14 cellular contexts compared by ENCODE assay signal in the genomic region with DNA sequence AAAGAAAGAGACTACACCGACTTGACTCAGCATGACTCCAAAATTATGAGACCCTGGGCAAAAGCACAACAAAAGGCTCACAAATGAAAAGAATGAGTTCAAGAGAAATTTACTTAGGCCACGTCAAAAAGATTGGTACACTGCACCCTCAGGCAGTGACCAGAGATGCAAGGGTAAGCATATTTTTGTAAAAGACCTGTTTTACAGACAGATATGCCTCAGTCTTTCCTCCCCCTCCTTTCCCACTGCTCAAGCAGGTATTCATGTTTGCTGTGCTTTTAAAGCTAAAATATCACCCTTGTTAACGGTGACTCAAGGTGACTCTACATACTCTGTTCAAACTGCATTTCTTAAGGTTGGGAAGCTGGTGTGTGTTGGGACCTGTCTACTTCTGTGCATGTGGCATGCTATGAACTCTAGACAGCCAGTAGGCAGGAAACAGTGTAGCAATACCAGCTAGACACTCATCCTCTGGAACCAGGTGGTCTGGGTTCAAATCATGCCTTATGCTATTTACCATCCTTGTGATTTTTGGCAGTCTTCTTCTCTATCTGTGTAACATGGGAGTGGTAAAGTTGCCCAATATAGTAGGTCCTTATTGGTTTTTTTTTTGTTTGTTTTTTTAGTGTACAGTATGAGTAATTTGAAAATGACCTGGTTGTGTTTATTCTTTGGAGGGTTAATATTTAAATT.
A peak's percentile ranks its signal among the peaks of the same experiment; 100 is the strongest.
DNase-seq lines count a peak whose midpoint lies in the region; ATAC-seq, FAIRE-seq and TF ChIP-seq lines count a peak whose summit lies in the region.
"Had no signal": no experiment of that assay in that cellular context is flagged by ENCODE, and none has a peak within 500 bp of the region (broad histone marks: within the 10 kb centered on the region; RNA-seq: fewer than 3 reads in every experiment).

No MANE protein-coding gene starts in this region.

- H3K79me2 ChIP-seq in GM23248 (ENCODE audit: insufficient read depth): peaks cover 15% of the 10 kb centered on the region; the same call in 1 of the 2 replicates

- DNase-seq in A549 (ENCODE audit: low read depth in 1 of 2, low spot score in 1 of 2): peak in 1 of 2 experiments; percentile 76
- DNase-seq in GM23248: peak; percentile 21
- peak; percentile 68 for DNase-seq in RWPE2 (ENCODE audit: low spot score)
- DNase-seq in kidney tubule cell (ENCODE audit: low spot score): peak; percentile 42
- no peak for DNase-seq in kidney glomerular epithelial cell (lab: John Stamatoyannopoulos, UW)
- DNase-seq in UCSD-AML1 (lab: John Stamatoyannopoulos, UW; ENCODE audit: unreplicated experiment): no peak
- no peak for DNase-seq in NCI-H2227 (lab: John Stamatoyannopoulos, UW; ENCODE audit: unreplicated experiment)
- no peak for DNase-seq in NCI-H2107 (lab: John Stamatoyannopoulos, UW)
- DNase-seq: activated CD4-positive, alpha-beta memory T cell treated with anti-CD3 and anti-CD28 coated beads, Interleukin-2, amount 10 ng/mL, durations not matched to agents 7 days and 5 days; central memory CD4-positive, alpha-beta T cell; effector CD8-positive, alpha-beta T cell; lower lobe of right lung; NCI-H1105; NCI-H2171 had no signal

- H3K36me3 ChIP-seq in GM23248 (ENCODE audit: low read depth): peaks cover 5% of the 10 kb centered on the region; the same call in 1 of the 2 replicates
- H3K36me3 ChIP-seq in RWPE2 (ENCODE audit: low read depth): no peaks in the 10 kb centered on the region
- H3K36me3 ChIP-seq: lower lobe of right lung had no signal

- H3K27me3 ChIP-seq in GM23248 (replicated peaks; ENCODE audit: insufficient read depth): no peaks in the 10 kb centered on the region
- no peaks in the 10 kb centered on the region for H3K27me3 ChIP-seq in RWPE2 (ENCODE audit: insufficient read depth, poor library complexity, severe bottlenecking)

- no peak overlapping the region for H3K4me3 ChIP-seq in A549
- H3K4me3 ChIP-seq in GM23248: no peak overlapping the region
- no peak overlapping the region for H3K4me3 ChIP-seq in RWPE2 (ENCODE audit: severe bottlenecking)
- H3K4me3 ChIP-seq: lower lobe of right lung had no signal

- peaks cover 57% of the 10 kb centered on the region for H3K4me1 ChIP-seq in A549
- H3K4me1 ChIP-seq in GM23248 (ENCODE audit: insufficient read depth): peaks cover 9% of the 10 kb centered on the region
- H3K4me1 ChIP-seq in RWPE2 (ENCODE audit: insufficient read depth, poor library complexity, severe bottlenecking): peaks cover 15% of the 10 kb centered on the region

- no peak overlapping the region for H3K9ac ChIP-seq in GM23248

- no peak for TF ChIP-seq POLR2A in A549 (IDR thresholded peaks at IDR 0.05; ENCODE audit: low read length)

- CTCF ChIA-PET in A549 (lab: Yijun Ruan, JAX): interaction anchor here (0.8 to 1.5 kb wide), 2 partner anchors 38 to 98 kb away, joined by 3 read pairs; a partner anchor contains a TSS

- H3K4me2 ChIP-seq in A549 (peak overlapping the region; percentile 68), GM23248 (ENCODE audit: unreplicated experiment) (no peak overlapping the region)

- no peaks in the 10 kb centered on the region for H4K20me1 ChIP-seq in GM23248 (ENCODE audit: insufficient read depth)

- TF ChIP-seq RAD21 in A549 (conservative IDR thresholded peaks at IDR 0.05 in 1 of 2, IDR thresholded peaks at IDR 0.05 in 1 of 2): no peak; a peak in 1 of 5 replicates

- no peaks in the 10 kb centered on the region for H3F3A ChIP-seq in GM23248 (ENCODE audit: insufficient read depth)

- 24% methylated on average over 3 of the region's 3 CpGs for WGBS in A549 (ENCODE audit: missing lambda C conversion rate)
- WGBS in GM23248 (ENCODE audit: low coverage in 1 of 2, low lambda C conversion rate in 2 of 2, missing lambda C conversion rate in 2 of 2), 2 experiments: 84 to 94% methylated on average over 3 of the region's 3 CpGs

- H2AFZ ChIP-seq in GM23248: no peak overlapping the region

- TF ChIP-seq CTCF in A549 (IDR thresholded peaks at IDR 0.05) (no peak), RWPE2 (IDR thresholded peaks at IDR 0.05; ENCODE audit: poor library complexity, severe bottlenecking) (no peak)

- POLR2A ChIA-PET in A549 (lab: Yijun Ruan, JAX): interaction anchor here (0.8 kb wide), 1 partner anchor 99 kb away, joined by 4 read pairs; a partner anchor contains a TSS

- FAIRE-seq in A549 (lab: Jason Lieb, UNC): peak; percentile 43

- H3K27ac ChIP-seq in A549: peak overlapping the region in 1 of 2 experiments; percentile 57; a peak in 3 of 6 replicates
- no peak overlapping the region for H3K27ac ChIP-seq in GM23248
- peak overlapping the region; percentile 70 for H3K27ac ChIP-seq in RWPE2 (ENCODE audit: poor library complexity, severe bottlenecking)
- H3K27ac ChIP-seq: lower lobe of right lung had no signal

- TF ChIP-seq EP300 in A549 (IDR thresholded peaks at IDR 0.05): peak in 1 of 2 experiments; percentile 43; a peak in 2 of 5 replicates

- ATAC-seq in A549: peak; percentile 71 to 82
- peak; percentile 96 for ATAC-seq in RWPE2 (ENCODE audit: low read depth)
- ATAC-seq: lower lobe of right lung had no signal

- H3K9me2 ChIP-seq in GM23248 (ENCODE audit: insufficient read depth): no peaks in the 10 kb centered on the region

- in situ Hi-C loops in GM23248 (cut with MboI): no loop called here

- H3K9me3 ChIP-seq in A549: no peaks in the 10 kb centered on the region
- H3K9me3 ChIP-seq in GM23248 (ENCODE audit: low read depth): no peaks in the 10 kb centered on the region
- H3K9me3 ChIP-seq in RWPE2 (ENCODE audit: severe bottlenecking): no peaks in the 10 kb centered on the region
- H3K9me3 ChIP-seq: lower lobe of right lung had no signal

TF ChIP-seq in A549, 52 proteins besides CTCF, POLR2A, EP300 and RAD21:
- TF ChIP-seq MAFK (IDR thresholded peaks at IDR 0.05; ENCODE audit: partially characterized antibody) (peak; percentile 65), FOSL2 (IDR thresholded peaks at IDR 0.05) (peak; percentile 65), FOSL2 (CRISPR knock-in tag; IDR thresholded peaks at IDR 0.05) (peak; percentile 79), JUNB (IDR thresholded peaks at IDR 0.05) (peak; percentile 90), ZFP36 (IDR thresholded peaks at IDR 0.05; ENCODE audit: borderline replicate concordance, partially characterized antibody) (peak; percentile 52), JUN (IDR thresholded peaks at IDR 0.05) (peak in 1 of 2 experiments; percentile 86; a peak in 2 of 5 replicates), KDM1A (IDR thresholded peaks at IDR 0.05; ENCODE audit: low read depth) (no peak), CEBPB (IDR thresholded peaks at IDR 0.05) (peak; percentile 83 to 92), RNF2 (IDR thresholded peaks at IDR 0.05; ENCODE audit: borderline replicate concordance, low read depth) (no peak), GATA3 (IDR thresholded peaks at IDR 0.05; ENCODE audit: borderline replicate concordance) (peak; percentile 91)
- TF ChIP-seq, protein P1, sequence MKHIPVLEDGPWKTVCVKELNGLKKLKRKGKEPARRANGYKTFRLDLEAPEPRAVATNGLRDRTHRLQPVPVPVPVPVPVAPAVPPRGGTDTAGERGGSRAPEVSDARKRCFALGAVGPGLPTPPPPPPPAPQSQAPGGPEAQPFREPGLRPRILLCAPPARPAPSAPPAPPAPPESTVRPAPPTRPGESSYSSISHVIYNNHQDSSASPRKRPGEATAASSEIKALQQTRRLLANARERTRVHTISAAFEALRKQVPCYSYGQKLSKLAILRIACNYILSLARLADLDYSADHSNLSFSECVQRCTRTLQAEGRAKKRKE (CRISPR knock-in tag; IDR thresholded peaks at IDR 0.05; ENCODE audit: low read depth): no peak
- TF ChIP-seq, protein P2, sequence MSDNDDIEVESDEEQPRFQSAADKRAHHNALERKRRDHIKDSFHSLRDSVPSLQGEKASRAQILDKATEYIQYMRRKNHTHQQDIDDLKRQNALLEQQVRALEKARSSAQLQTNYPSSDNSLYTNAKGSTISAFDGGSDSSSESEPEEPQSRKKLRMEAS (IDR thresholded peaks at IDR 0.05): peak; percentile 26; the same call in 1 of the 2 replicates
- TF ChIP-seq, protein P3, sequence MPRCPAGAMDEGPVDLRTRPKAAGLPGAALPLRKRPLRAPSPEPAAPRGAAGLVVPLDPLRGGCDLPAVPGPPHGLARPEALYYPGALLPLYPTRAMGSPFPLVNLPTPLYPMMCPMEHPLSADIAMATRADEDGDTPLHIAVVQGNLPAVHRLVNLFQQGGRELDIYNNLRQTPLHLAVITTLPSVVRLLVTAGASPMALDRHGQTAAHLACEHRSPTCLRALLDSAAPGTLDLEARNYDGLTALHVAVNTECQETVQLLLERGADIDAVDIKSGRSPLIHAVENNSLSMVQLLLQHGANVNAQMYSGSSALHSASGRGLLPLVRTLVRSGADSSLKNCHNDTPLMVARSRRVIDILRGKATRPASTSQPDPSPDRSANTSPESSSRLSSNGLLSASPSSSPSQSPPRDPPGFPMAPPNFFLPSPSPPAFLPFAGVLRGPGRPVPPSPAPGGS (IDR thresholded peaks at IDR 0.05): peak; percentile 53; the same call in 1 of the 3 replicates
- TF ChIP-seq, protein P4, sequence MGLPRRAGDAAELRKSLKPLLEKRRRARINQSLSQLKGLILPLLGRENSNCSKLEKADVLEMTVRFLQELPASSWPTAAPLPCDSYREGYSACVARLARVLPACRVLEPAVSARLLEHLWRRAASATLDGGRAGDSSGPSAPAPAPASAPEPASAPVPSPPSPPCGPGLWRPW (IDR thresholded peaks at IDR 0.05): 0 out of 2 replicates have a peak, but pooled peaks have one; percentile 41

Comparison
In these comparisons a context has a peak if more than half of its experiments do, and no peak if none do; other contexts are left out.
1. DNase-seq: peak in GM23248 (single experiment), RWPE2 (single experiment) and kidney tubule cell (single experiment); none in kidney glomerular epithelial cell (single experiment), UCSD-AML1 (single experiment), NCI-H2227 (single experiment) and NCI-H2107 (single experiment).